ENCODE assay signal across 1 cellular context in the genomic region with DNA sequence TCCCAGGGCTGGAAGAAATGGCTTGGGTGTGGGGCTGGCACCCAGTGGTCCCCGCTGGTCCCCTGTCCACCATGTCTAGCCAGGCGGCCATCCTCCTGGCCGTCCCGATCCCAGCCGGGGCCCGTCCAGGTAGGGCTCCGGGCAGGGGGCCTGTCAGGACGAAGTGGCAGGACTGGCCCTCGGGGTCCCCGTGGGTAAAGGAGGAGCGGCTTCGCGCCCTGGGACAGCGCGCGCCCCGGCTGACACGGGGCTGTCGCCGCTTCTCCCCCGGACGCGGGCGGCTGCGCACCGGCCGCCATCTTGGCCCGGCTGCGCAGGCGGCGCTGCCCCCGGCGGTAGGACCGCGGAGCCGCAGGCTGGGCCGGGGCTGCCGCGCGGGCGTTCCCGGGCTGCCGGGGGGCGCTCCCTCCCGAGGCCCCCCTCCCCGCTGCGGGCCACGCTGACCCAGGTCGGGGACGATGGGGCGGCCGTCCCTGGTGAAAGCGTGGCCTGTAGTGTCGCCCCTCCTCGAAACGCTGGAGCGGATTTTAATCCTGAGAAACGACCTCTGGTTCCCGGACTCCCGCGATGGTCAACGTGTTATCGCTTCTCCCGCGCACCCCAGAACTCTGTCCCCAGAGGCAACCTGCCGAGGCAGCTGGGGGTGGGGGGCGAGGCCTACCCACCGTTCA.
A peak's percentile ranks its signal among the peaks of the same experiment; 100 is the strongest.
TF ChIP-seq lines count a peak whose summit lies in the region.

No MANE protein-coding gene starts in this region.

TF ChIP-seq in HepG2, 621 proteins besides CTCF, POLR2A, EP300 and RAD21 (continued from another document and continues in another):
- TF ChIP-seq, protein P1, sequence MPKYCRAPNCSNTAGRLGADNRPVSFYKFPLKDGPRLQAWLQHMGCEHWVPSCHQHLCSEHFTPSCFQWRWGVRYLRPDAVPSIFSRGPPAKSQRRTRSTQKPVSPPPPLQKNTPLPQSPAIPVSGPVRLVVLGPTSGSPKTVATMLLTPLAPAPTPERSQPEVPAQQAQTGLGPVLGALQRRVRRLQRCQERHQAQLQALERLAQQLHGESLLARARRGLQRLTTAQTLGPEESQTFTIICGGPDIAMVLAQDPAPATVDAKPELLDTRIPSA (CRISPR knock-in tag; IDR thresholded peaks at IDR 0.05; ENCODE audit: borderline replicate concordance) = no peak
- TF ChIP-seq, protein P2, sequence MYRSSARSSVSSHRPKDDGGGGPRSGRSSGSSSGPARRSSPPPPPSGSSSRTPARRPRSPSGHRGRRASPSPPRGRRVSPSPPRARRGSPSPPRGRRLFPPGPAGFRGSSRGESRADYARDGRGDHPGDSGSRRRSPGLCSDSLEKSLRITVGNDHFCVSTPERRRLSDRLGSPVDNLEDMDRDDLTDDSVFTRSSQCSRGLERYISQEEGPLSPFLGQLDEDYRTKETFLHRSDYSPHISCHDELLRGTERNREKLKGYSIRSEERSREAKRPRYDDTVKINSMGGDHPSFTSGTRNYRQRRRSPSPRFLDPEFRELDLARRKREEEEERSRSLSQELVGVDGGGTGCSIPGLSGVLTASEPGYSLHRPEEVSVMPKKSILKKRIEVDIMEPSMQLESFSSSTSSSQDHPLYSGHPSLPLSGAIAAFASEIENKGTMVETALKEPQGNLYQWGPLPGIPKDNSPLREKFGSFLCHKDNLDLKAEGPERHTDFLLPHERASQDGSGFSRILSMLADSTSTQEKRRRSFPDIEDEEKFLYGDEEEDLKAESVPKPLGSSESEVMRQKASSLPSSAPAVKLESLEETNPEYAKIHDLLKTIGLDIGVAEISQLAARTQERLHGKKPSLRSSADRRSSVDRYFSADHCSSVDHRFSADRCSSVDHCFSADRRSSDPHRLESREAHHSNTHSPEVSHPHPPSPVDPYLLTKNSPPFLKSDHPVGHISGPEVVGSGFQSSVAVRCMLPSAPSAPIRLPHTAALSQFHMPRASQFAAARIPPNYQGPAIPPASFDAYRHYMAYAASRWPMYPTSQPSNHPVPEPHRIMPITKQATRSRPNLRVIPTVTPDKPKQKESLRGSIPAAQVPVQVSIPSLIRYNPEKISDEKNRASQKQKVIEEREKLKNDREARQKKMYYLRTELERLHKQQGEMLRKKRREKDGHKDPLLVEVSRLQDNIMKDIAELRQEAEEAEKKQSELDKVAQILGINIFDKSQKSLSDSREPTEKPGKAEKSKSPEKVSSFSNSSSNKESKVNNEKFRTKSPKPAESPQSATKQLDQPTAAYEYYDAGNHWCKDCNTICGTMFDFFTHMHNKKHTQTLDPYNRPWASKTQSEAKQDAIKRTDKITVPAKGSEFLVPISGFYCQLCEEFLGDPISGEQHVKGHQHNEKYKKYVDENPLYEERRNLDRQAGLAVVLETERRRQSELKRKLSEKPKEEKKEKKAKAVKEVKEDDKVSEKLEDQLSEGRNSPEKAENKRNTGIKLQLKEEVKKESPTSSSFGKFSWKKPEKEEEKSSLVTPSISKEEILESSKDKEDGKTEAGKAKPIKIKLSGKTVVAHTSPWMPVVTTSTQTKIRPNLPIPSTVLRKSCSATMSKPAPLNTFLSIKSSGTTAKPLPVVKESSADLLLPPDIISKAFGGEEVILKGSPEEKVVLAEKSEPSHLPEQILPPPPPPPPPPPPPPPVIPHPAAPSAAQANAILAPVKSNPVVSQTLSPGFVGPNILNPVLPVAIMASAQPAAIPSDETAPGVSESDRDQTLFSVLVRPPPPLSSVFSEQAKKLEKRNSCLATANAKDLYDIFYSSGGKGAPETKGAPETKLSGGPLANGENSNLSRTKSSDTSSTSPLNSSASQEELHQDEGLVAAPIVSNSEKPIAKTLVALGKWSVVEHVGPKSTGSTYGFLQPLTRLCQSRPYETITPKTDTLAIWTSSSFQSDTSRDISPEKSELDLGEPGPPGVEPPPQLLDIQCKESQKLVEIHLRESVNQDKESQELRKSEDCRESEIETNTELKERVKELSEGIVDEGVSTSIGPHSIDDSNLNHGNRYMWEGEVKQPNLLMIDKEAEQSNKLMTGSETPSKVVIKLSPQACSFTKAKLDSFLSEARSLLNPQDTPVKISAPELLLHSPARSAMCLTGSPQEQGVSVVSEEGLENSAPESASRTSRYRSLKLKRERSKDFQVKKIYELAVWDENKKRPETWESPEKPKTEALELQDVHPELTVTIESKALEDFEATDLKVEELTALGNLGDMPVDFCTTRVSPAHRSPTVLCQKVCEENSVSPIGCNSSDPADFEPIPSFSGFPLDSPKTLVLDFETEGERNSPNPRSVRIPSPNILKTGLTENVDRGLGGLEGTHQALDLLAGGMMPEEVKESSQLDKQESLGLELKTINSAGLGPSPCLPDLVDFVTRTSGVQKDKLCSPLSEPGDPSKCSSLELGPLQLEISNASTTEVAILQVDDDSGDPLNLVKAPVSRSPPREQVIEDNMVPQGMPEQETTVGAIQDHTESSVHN (CRISPR knock-in tag; IDR thresholded peaks at IDR 0.05) = no peak
- TF ChIP-seq PHF8 (CRISPR knock-in tag; IDR thresholded peaks at IDR 0.05) = peak; percentile 59
- 0 out of 2 replicates have a peak, but pooled peaks have one; percentile 18 for TF ChIP-seq GATAD2A (CRISPR knock-in tag; IDR thresholded peaks at IDR 0.05)
- TF ChIP-seq HNRNPL (IDR thresholded peaks at IDR 0.05; ENCODE audit: low read depth, low read length) = no peak
- no peak for TF ChIP-seq PRMT3 (CRISPR knock-in tag; IDR thresholded peaks at IDR 0.05; ENCODE audit: borderline replicate concordance, low read depth)
- peak; percentile 61; the same call in 1 of the 2 replicates for TF ChIP-seq ZFY (CRISPR knock-in tag; IDR thresholded peaks at IDR 0.05)
- peak; percentile 35; the same call in 1 of the 2 replicates for TF ChIP-seq ZNF788 (CRISPR knock-in tag; IDR thresholded peaks at IDR 0.05; ENCODE audit: borderline replicate concordance)
- no peak for TF ChIP-seq MED8 (CRISPR knock-in tag; IDR thresholded peaks at IDR 0.05; ENCODE audit: insufficient replicate concordance)
- no peak for TF ChIP-seq ZNF678 (CRISPR knock-in tag; IDR thresholded peaks at IDR 0.05)
- TF ChIP-seq, protein P3, sequence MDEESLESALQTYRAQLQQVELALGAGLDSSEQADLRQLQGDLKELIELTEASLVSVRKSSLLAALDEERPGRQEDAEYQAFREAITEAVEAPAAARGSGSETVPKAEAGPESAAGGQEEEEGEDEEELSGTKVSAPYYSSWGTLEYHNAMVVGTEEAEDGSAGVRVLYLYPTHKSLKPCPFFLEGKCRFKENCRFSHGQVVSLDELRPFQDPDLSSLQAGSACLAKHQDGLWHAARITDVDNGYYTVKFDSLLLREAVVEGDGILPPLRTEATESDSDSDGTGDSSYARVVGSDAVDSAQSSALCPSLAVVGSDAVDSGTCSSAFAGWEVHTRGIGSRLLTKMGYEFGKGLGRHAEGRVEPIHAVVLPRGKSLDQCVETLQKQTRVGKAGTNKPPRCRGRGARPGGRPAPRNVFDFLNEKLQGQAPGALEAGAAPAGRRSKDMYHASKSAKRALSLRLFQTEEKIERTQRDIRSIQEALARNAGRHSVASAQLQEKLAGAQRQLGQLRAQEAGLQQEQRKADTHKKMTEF (CRISPR knock-in tag; IDR thresholded peaks at IDR 0.05) = 0 out of 2 replicates have a peak, but pooled peaks have one; percentile 29
- 0 out of 2 replicates have a peak, but pooled peaks have one; percentile 35 for TF ChIP-seq ZBTB7A (CRISPR knock-in tag; IDR thresholded peaks at IDR 0.05)
- peak; percentile 46; the same call in 1 of the 2 replicates for TF ChIP-seq KDM2A (CRISPR knock-in tag; IDR thresholded peaks at IDR 0.05; ENCODE audit: borderline replicate concordance, low read depth)
- TF ChIP-seq ZSCAN21 (CRISPR knock-in tag; IDR thresholded peaks at IDR 0.05; ENCODE audit: borderline replicate concordance) = peak; percentile 56
- TF ChIP-seq MTF1 (CRISPR knock-in tag; IDR thresholded peaks at IDR 0.05) = no peak
- TF ChIP-seq, protein P4, sequence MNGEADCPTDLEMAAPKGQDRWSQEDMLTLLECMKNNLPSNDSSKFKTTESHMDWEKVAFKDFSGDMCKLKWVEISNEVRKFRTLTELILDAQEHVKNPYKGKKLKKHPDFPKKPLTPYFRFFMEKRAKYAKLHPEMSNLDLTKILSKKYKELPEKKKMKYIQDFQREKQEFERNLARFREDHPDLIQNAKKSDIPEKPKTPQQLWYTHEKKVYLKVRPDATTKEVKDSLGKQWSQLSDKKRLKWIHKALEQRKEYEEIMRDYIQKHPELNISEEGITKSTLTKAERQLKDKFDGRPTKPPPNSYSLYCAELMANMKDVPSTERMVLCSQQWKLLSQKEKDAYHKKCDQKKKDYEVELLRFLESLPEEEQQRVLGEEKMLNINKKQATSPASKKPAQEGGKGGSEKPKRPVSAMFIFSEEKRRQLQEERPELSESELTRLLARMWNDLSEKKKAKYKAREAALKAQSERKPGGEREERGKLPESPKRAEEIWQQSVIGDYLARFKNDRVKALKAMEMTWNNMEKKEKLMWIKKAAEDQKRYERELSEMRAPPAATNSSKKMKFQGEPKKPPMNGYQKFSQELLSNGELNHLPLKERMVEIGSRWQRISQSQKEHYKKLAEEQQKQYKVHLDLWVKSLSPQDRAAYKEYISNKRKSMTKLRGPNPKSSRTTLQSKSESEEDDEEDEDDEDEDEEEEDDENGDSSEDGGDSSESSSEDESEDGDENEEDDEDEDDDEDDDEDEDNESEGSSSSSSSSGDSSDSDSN (CRISPR knock-in tag; IDR thresholded peaks at IDR 0.05) = peak; percentile 48
- TF ChIP-seq, protein P5, sequence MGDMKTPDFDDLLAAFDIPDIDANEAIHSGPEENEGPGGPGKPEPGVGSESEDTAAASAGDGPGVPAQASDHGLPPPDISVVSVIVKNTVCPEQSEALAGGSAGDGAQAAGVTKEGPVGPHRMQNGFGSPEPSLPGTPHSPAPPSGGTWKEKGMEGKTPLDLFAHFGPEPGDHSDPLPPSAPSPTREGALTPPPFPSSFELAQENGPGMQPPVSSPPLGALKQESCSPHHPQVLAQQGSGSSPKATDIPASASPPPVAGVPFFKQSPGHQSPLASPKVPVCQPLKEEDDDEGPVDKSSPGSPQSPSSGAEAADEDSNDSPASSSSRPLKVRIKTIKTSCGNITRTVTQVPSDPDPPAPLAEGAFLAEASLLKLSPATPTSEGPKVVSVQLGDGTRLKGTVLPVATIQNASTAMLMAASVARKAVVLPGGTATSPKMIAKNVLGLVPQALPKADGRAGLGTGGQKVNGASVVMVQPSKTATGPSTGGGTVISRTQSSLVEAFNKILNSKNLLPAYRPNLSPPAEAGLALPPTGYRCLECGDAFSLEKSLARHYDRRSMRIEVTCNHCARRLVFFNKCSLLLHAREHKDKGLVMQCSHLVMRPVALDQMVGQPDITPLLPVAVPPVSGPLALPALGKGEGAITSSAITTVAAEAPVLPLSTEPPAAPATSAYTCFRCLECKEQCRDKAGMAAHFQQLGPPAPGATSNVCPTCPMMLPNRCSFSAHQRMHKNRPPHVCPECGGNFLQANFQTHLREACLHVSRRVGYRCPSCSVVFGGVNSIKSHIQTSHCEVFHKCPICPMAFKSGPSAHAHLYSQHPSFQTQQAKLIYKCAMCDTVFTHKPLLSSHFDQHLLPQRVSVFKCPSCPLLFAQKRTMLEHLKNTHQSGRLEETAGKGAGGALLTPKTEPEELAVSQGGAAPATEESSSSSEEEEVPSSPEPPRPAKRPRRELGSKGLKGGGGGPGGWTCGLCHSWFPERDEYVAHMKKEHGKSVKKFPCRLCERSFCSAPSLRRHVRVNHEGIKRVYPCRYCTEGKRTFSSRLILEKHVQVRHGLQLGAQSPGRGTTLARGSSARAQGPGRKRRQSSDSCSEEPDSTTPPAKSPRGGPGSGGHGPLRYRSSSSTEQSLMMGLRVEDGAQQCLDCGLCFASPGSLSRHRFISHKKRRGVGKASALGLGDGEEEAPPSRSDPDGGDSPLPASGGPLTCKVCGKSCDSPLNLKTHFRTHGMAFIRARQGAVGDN (CRISPR knock-in tag; IDR thresholded peaks at IDR 0.05) = peak; percentile 84
- 0 out of 2 replicates have a peak, but pooled peaks have one; percentile 27 for TF ChIP-seq ZC3H13 (CRISPR knock-in tag; IDR thresholded peaks at IDR 0.05)
- no peak for TF ChIP-seq ZNF331 (CRISPR knock-in tag; IDR thresholded peaks at IDR 0.05)
- 0 out of 2 replicates have a peak, but pooled peaks have one; percentile 60 for TF ChIP-seq SMAD1 (CRISPR knock-in tag; IDR thresholded peaks at IDR 0.05; ENCODE audit: borderline replicate concordance, low read depth)
- TF ChIP-seq NFIC (IDR thresholded peaks at IDR 0.05; ENCODE audit: low read length) = no peak
- no peak for TF ChIP-seq ZNF124 (CRISPR knock-in tag; IDR thresholded peaks at IDR 0.05)
- peak; percentile 48; the same call in 1 of the 2 replicates for TF ChIP-seq TAF1 (CRISPR knock-in tag; IDR thresholded peaks at IDR 0.05)
- no peak for TF ChIP-seq ZNF33A (CRISPR knock-in tag; IDR thresholded peaks at IDR 0.05; ENCODE audit: borderline replicate concordance)
- 0 out of 2 replicates have a peak, but pooled peaks have one; percentile 16 for TF ChIP-seq HNF4A (CRISPR knock-in tag; IDR thresholded peaks at IDR 0.05)
- TF ChIP-seq AGO2 (optimal IDR thresholded peaks at IDR 0.05; ENCODE audit: low read depth, low read length) = peak; percentile 91
- TF ChIP-seq NFKB2 (CRISPR knock-in tag; IDR thresholded peaks at IDR 0.05; ENCODE audit: borderline replicate concordance) = no peak
- TF ChIP-seq, protein P6, sequence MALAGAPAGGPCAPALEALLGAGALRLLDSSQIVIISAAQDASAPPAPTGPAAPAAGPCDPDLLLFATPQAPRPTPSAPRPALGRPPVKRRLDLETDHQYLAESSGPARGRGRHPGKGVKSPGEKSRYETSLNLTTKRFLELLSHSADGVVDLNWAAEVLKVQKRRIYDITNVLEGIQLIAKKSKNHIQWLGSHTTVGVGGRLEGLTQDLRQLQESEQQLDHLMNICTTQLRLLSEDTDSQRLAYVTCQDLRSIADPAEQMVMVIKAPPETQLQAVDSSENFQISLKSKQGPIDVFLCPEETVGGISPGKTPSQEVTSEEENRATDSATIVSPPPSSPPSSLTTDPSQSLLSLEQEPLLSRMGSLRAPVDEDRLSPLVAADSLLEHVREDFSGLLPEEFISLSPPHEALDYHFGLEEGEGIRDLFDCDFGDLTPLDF (CRISPR knock-in tag; IDR thresholded peaks at IDR 0.05) = 0 out of 2 replicates have a peak, but pooled peaks have one; percentile 21
- no peak; the same call in 1 of the 2 replicates for TF ChIP-seq STAG1 (CRISPR knock-in tag; IDR thresholded peaks at IDR 0.05)
- peak; percentile 76 for TF ChIP-seq RBFOX2 (IDR thresholded peaks at IDR 0.05; ENCODE audit: low read depth, low read length)
- no peak for TF ChIP-seq NR2F6 (IDR thresholded peaks at IDR 0.05)
- peak; percentile 11; the same call in 1 of the 2 replicates for TF ChIP-seq NR2F6 (CRISPR knock-in tag; IDR thresholded peaks at IDR 0.05)
- TF ChIP-seq ZNF430 (CRISPR knock-in tag; IDR thresholded peaks at IDR 0.05) = no peak
- no peak for TF ChIP-seq ZNF558 (CRISPR knock-in tag; IDR thresholded peaks at IDR 0.05; ENCODE audit: borderline replicate concordance)
- TF ChIP-seq CCDC6 (CRISPR knock-in tag; IDR thresholded peaks at IDR 0.05) = no peak
- TF ChIP-seq, protein P7, sequence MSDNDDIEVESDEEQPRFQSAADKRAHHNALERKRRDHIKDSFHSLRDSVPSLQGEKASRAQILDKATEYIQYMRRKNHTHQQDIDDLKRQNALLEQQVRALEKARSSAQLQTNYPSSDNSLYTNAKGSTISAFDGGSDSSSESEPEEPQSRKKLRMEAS (IDR thresholded peaks at IDR 0.05) = peak; percentile 61; the same call in 1 of the 2 replicates
- peak; percentile 79 for TF ChIP-seq YEATS4 (CRISPR knock-in tag; IDR thresholded peaks at IDR 0.05; ENCODE audit: borderline replicate concordance)
- TF ChIP-seq ZNF777 (CRISPR knock-in tag; IDR thresholded peaks at IDR 0.05) = peak; percentile 39; the same call in 1 of the 2 replicates
- TF ChIP-seq SRY (CRISPR knock-in tag; IDR thresholded peaks at IDR 0.05) = 0 out of 2 replicates have a peak, but pooled peaks have one; percentile 38
